In genomic region chr17:58336456-58337094, GRCh38 we compare ENCODE assay signal across 10 cellular contexts. TPM values are rescaled to one million over a fixed set of nuclear protein-coding genes. Genes with fewer than 3 reads are reported as not detected.
DNase-seq lines count a peak whose midpoint lies in the region; ATAC-seq and TF ChIP-seq lines count a peak whose summit lies in the region.
"Had no signal": no experiment of that assay in that cellular context is flagged by ENCODE, and none has a peak within 500 bp of the region (broad histone marks: within the 10 kb centered on the region; RNA-seq: fewer than 3 reads in every experiment).

No MANE protein-coding gene starts in this region.

- H3K36me3 ChIP-seq in right lobe of liver, result no peaks in the 10 kb centered on the region

- H4K91ac ChIP-seq in H9 (ENCODE audit: insufficient read length, low read depth, low read length), result no peak overlapping the region

- no peaks in the 10 kb centered on the region for H3K79me2 ChIP-seq in H9 (ENCODE audit: insufficient read depth, low read length)

- no peak overlapping the region for H3K4me2 ChIP-seq in H9 (ENCODE audit: insufficient read depth, insufficient read length, low read length)

- no peak overlapping the region for H2BK5ac ChIP-seq in H9 (ENCODE audit: insufficient read length, low read length)

- H2BK120ac ChIP-seq in H9 (ENCODE audit: low read depth, low read length, poor library complexity, severe bottlenecking), result no peak overlapping the region

- peak overlapping the region in 2 of 3 experiments; percentile 8 to 96; a peak in 1 of 7 replicates for H3K27ac Mint-ChIP-seq in H9
- peak overlapping the region; percentile 100 for H3K27ac Mint-ChIP-seq in activated naive CD4-positive, alpha-beta T cell treated with anti-CD3 and anti-CD28 coated beads, Interleukin-2, amount 50 U/mL, for 72 hours

- no peak overlapping the region for H3T11ph ChIP-seq in H9 (ENCODE audit: low read length)

- no peak overlapping the region for H4K5ac ChIP-seq in H9 (ENCODE audit: insufficient read length, low read depth, low read length)

- H3K23me2 ChIP-seq in H9 (ENCODE audit: insufficient read length, low read depth, low read length, poor library complexity, severe bottlenecking), result no peaks in the 10 kb centered on the region

- no peak overlapping the region for H3K4me3 Mint-ChIP-seq in H9

- H3K23ac ChIP-seq in H9 (ENCODE audit: insufficient read length, low read depth, low read length), result no peak overlapping the region

- no peak overlapping the region for H3K4me3 ChIP-seq in right lobe of liver

- H3K4ac ChIP-seq in H9 (ENCODE audit: low read depth, low read length), result no peak overlapping the region

- peaks cover 5% of the 10 kb centered on the region for H3K27me3 Mint-ChIP-seq in H9 (ENCODE audit: low read depth)

- H4K8ac ChIP-seq in H9 (replicated peaks; ENCODE audit: insufficient read length, low read depth, low read length), result no peak overlapping the region

- peaks cover 6% of the 10 kb centered on the region; the same call in 1 of the 2 replicates for H3K4me1 ChIP-seq in H9 (ENCODE audit: insufficient read depth, low read length)
- H3K4me1 ChIP-seq in right lobe of liver, result no peaks in the 10 kb centered on the region

- no peak for ATAC-seq in activated naive CD4-positive, alpha-beta T cell treated with anti-CD3 and anti-CD28 coated beads, Interleukin-2, amount 50 U/mL, for 72 hours
- ATAC-seq in right lobe of liver (no peak), GM18511 (IDR thresholded peaks at IDR 0.05; ENCODE audit: unreplicated experiment) (no peak)

- H3K36me3 Mint-ChIP-seq in H9 (ENCODE audit: insufficient read depth in 1 of 3, low read depth in 3 of 3), result no peaks in the 10 kb centered on the region
- peaks cover 75 to 76% of the 10 kb centered on the region in 2 donors for H3K36me3 Mint-ChIP-seq in activated naive CD4-positive, alpha-beta T cell treated with anti-CD3 and anti-CD28 coated beads, Interleukin-2, amount 50 U/mL, for 72 hours

- H2AK5ac ChIP-seq in H9 (ENCODE audit: insufficient read length, low read length), result no peak overlapping the region

- H2BK12ac ChIP-seq in H9 (ENCODE audit: insufficient read length, low read depth, low read length), result no peak overlapping the region

- no peak overlapping the region for H3K56ac ChIP-seq in H9 (ENCODE audit: insufficient read length, low read depth, low read length)

- H2BK15ac ChIP-seq in H9 (ENCODE audit: low read depth, low read length), result no peak overlapping the region

- no peaks in the 10 kb centered on the region for H3K9me3 ChIP-seq in H9 (ENCODE audit: control insufficient read depth, low read depth, low read length)
- no peaks in the 10 kb centered on the region for H3K9me3 ChIP-seq in right lobe of liver

- no CpG with 5 or more reads among the region's 5 CpGs for WGBS in H9 (ENCODE audit: extremely low coverage, insufficient read length, low lambda C conversion rate)
- 24% methylated on average over 4 of the region's 5 CpGs for WGBS in right lobe of liver (ENCODE audit: insufficient coverage, low coverage, low lambda C conversion rate, missing lambda C conversion rate)

- H3K14ac ChIP-seq in H9 (ENCODE audit: insufficient read depth, low read length), result no peak overlapping the region

- no peak overlapping the region for H2AFZ ChIP-seq in H9 (ENCODE audit: low read length)

- intact Hi-C loops in right lobe of liver (cut with DNase I), result no loop called here

- DNase-seq in H9 (peak; percentile 29), right lobe of liver (no peak), NCI-H1092 treated with DMSO at 0.1 percent for 48 hours (lab: John Stamatoyannopoulos, UW) (no peak), cerebellar nuclear complex (lab: John Stamatoyannopoulos, UW) (no peak), T-helper 9 cell (no peak)
- no peak for DNase-seq in activated naive CD4-positive, alpha-beta T cell treated with anti-CD3 and anti-CD28 coated beads, Interleukin-2, amount 50 U/mL, for 72 hours (ENCODE audit: low spot score in 2 of 2)
- DNase-seq: amniotic stem cell had no signal

- TF ChIP-seq CTCF in 22Rv1 (IDR thresholded peaks at IDR 0.05), result no peak
- no peak for TF ChIP-seq CTCF in H9 (conservative IDR thresholded peaks at IDR 0.05)
- no peak for TF ChIP-seq CTCF in right lobe of liver (IDR thresholded peaks at IDR 0.05)

- peaks cover 34 to 40% of the 10 kb centered on the region in 2 experiments for H3K4me1 Mint-ChIP-seq in H9

- H3K9ac ChIP-seq in H9 (ENCODE audit: extremely low read depth, insufficient read length, low read length), result no peak overlapping the region

- H4K20me1 ChIP-seq in H9 (ENCODE audit: control insufficient read depth, insufficient read depth, insufficient read length), result no peaks in the 10 kb centered on the region

- H3K27me3 ChIP-seq in H9 (ENCODE audit: insufficient read depth, low read length) (no peaks in the 10 kb centered on the region), right lobe of liver (no peaks in the 10 kb centered on the region)

- H3K9me3 Mint-ChIP-seq in H9, result no peaks in the 10 kb centered on the region
- no peaks in the 10 kb centered on the region for H3K9me3 Mint-ChIP-seq in activated naive CD4-positive, alpha-beta T cell treated with anti-CD3 and anti-CD28 coated beads, Interleukin-2, amount 50 U/mL, for 72 hours

- TF ChIP-seq POLR2A in right lobe of liver (IDR thresholded peaks at IDR 0.05), result no peak

- H2BK20ac ChIP-seq in H9 (ENCODE audit: low read depth, low read length, poor library complexity, severe bottlenecking), result no peak overlapping the region

- H3K18ac ChIP-seq in H9 (ENCODE audit: insufficient read length, low read depth, low read length), result no peak overlapping the region

- H3K27ac ChIP-seq in 22Rv1, result 0 out of 2 replicates have a peak overlapping the region, but pooled peaks have one; percentile 27
- H3K27ac ChIP-seq in H9 (ENCODE audit: insufficient read length, low read depth, low read length), result no peak overlapping the region
- peak overlapping the region; percentile 34 to 91 (median 82) for H3K27ac ChIP-seq in right lobe of liver

- H3K79me1 ChIP-seq in H9 (ENCODE audit: insufficient read depth, low read depth, low read length, poor library complexity, severe bottlenecking), result no peaks in the 10 kb centered on the region

RNA-seq across cellular contexts. Expression of gene TSPOAP1, which starts 8.0 kb away (rescaled TPM):
- total RNA-seq in H9 (2021) (17.3 and 19.0 TPM in 2 replicates), right lobe of liver (1 to 10 TPM in 5 of 6 experiments, under 1 TPM in 1; 0.87 to 8.3 (median 3.8) TPM)
- 100 to 1,000 TPM in 1 of 2 donors, 10 to 100 TPM in 1; 19.2 to 123 TPM for total RNA-seq in activated naive CD4-positive, alpha-beta T cell treated with anti-CD3 and anti-CD28 coated beads, Interleukin-2, amount 50 U/mL, for 72 hours

RNA-seq across cellular contexts. Expression of gene SUPT4H1, which starts 15.4 kb away (rescaled TPM):
- total RNA-seq in H9 (2021) (107 and 109 TPM in 2 replicates), right lobe of liver (10 to 100 TPM; 24.8 to 50.9 (median 37.0) TPM)
- total RNA-seq in activated naive CD4-positive, alpha-beta T cell treated with anti-CD3 and anti-CD28 coated beads, Interleukin-2, amount 50 U/mL, for 72 hours, result 100 to 1,000 TPM; 105 to 141 TPM

RNA-seq across cellular contexts. Expression of gene MPO, which starts 55.8 kb away (rescaled TPM):
- not detected in 2 replicates for total RNA-seq in H9 (2021)
- total RNA-seq in activated naive CD4-positive, alpha-beta T cell treated with anti-CD3 and anti-CD28 coated beads, Interleukin-2, amount 50 U/mL, for 72 hours, result not detected
- total RNA-seq in right lobe of liver, result 1 to 10 TPM in 2 of 6 experiments, under 1 TPM in 2, not detected in 2; 0.26 to 4.2 (median 1.9) TPM
- total RNA-seq: renal cortical epithelial cell had no signal
